21 cellular contexts compared by ENCODE assay signal in the genomic region with DNA sequence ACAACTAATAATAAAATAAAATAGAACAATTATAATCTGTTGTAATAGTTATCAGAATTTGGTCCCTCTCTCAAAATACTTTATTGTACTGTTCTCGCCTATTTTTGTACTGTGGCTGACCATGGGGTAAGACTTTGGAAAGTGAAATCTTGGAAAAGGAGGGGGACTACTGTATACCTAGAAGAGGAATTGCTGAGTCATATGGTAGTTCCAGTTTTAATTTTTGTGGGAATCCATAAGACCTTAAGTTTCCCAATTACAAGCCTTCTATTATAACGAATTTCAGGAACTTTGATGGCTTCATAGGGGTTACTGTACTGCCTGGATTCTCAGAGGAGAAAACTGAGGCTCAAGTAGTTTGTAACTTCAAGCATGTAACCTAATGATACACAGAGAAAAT.
"Had no signal": no experiment of that assay in that cellular context is flagged by ENCODE, and none has a peak within 500 bp of the region (broad histone marks: within the 10 kb centered on the region; RNA-seq: fewer than 3 reads in every experiment).

No MANE protein-coding gene starts in this region.

- H3K36me3 Mint-ChIP-seq: natural killer cell had no signal

- H3K4me1 ChIP-seq: prostate gland had no signal

- DNase-seq: activated CD8-positive, alpha-beta memory T cell treated with anti-CD3 and anti-CD28 coated beads for 24 hours; activated CD8-positive, alpha-beta memory T cell treated with anti-CD3 and anti-CD28 coated beads, Interleukin-2, amount 50 U/mL, for 4 hours; activated effector memory CD4-positive, alpha-beta T cell treated with anti-CD3 and anti-CD28 coated beads, Interleukin-2, amount 50 U/mL, for 16 hours; activated naive CD4-positive, alpha-beta T cell treated with anti-CD3 and anti-CD28 coated beads, Interleukin-2, amount 10 ng/mL, durations not matched to agents 7 days and 5 days; aorta; dermis blood vessel endothelial cell; effector CD8-positive, alpha-beta T cell; foreskin melanocyte; hypothalamus; left ventricle myocardium superior; mammary epithelial cell; natural killer cell; right cardiac atrium; stimulated activated CD4-positive, alpha-beta T cell treated with anti-CD3 and anti-CD28 coated beads, Interleukin-12 subunit alpha, Interleukin-12 subunit beta, amount 100 ng/mL, for 4 hours; stimulated activated CD4-positive, alpha-beta T cell treated with anti-CD3 and anti-CD28 coated beads, Interleukin-4, amount 100 ng/mL, for 4 hours; T-helper 9 cell; tibial artery had no signal

- H3K27ac Mint-ChIP-seq: activated naive CD4-positive, alpha-beta T cell treated with anti-CD3 and anti-CD28 coated beads, Interleukin-2, amount 10 ng/mL, durations not matched to agents 7 days and 5 days; natural killer cell had no signal

- ATAC-seq: natural killer cell, right cardiac atrium had no signal

- H3K9me3 ChIP-seq: prostate gland, tibial artery had no signal

- H3K4me3 Mint-ChIP-seq: activated naive CD4-positive, alpha-beta T cell treated with anti-CD3 and anti-CD28 coated beads, Interleukin-2, amount 10 ng/mL, durations not matched to agents 7 days and 5 days; brain; mesothelial cell of epicardium; natural killer cell; stimulated activated naive CD8-positive, alpha-beta T cell treated with anti-CD3 and anti-CD28 coated beads, Interleukin-15, Interleukin-2, amounts not matched to agents 100 ng/mL and 50 ng/mL, for 24 hours had no signal

- H3K4me1 Mint-ChIP-seq: activated naive CD4-positive, alpha-beta T cell treated with anti-CD3 and anti-CD28 coated beads, Interleukin-2, amount 10 ng/mL, durations not matched to agents 7 days and 5 days had no signal

- H3K27me3 ChIP-seq: tibial artery had no signal

- H3K27ac ChIP-seq: prostate gland, tibial artery had no signal

- H3K4me3 ChIP-seq: prostate gland, tibial artery had no signal

- H3K27me3 Mint-ChIP-seq: activated naive CD4-positive, alpha-beta T cell treated with anti-CD3 and anti-CD28 coated beads, Interleukin-2, amount 10 ng/mL, durations not matched to agents 7 days and 5 days; brain; stimulated activated naive CD8-positive, alpha-beta T cell treated with anti-CD3 and anti-CD28 coated beads, Interleukin-15, Interleukin-2, amounts not matched to agents 100 ng/mL and 50 ng/mL, for 24 hours had no signal

- H3K36me3 ChIP-seq: prostate gland had no signal

- H3K9me3 Mint-ChIP-seq: activated naive CD4-positive, alpha-beta T cell treated with anti-CD3 and anti-CD28 coated beads, Interleukin-2, amount 10 ng/mL, durations not matched to agents 7 days and 5 days; brain; mesothelial cell of epicardium; natural killer cell; stimulated activated naive CD8-positive, alpha-beta T cell treated with anti-CD3 and anti-CD28 coated beads, Interleukin-15, Interleukin-2, amounts not matched to agents 100 ng/mL and 50 ng/mL, for 24 hours had no signal
